9 cellular contexts compared by ENCODE assay signal in the genomic region with DNA sequence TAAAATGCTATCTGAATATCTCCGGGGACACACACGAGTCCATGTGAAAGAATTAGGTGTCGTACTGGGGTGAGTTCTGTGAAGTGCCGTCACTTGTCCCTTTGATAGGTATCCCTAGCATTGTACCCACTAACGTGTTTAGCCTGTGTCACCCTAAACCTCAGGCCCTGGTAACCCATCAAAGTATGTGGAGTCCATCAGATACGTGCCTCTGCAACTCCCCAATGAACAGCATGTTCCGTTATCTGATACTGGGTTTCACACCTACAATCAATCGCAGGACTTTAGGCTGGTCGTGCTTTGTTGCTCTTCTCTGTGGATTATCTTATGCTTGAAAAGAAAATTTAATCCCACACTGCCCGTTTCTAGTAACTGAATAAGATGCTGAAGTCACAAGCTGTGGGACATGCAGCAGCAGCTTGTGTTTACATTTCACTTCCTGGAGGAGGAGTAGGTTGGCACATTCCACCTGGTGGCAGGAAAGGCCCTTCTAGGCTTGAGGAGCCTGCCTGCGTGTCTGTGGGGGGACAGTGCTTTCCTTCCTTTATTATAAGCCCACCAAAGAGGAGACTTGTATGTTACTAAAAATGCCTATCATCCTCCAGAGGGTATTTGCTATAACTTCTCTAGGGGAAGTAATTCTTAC.
DNase-seq lines count a peak whose midpoint lies in the region; ATAC-seq and TF ChIP-seq lines count a peak whose summit lies in the region.
"Had no signal": no experiment of that assay in that cellular context is flagged by ENCODE, and none has a peak within 500 bp of the region (broad histone marks: within the 10 kb centered on the region; RNA-seq: fewer than 3 reads in every experiment).

No MANE protein-coding gene starts in this region.

- TF ChIP-seq CTCF in OCI-LY7 (conservative IDR thresholded peaks at IDR 0.05; ENCODE audit: low read length) (no peak), esophagus muscularis mucosa (IDR thresholded peaks at IDR 0.05) (peak in 1 of 3 experiments; percentile 17)

- no peak overlapping the region for H3K4me3 ChIP-seq in OCI-LY7 (ENCODE audit: low read depth, low read length, poor library complexity, severe bottlenecking)
- H3K4me3 ChIP-seq in esophagus muscularis mucosa: no peak overlapping the region

- POLR2A ChIA-PET in OCI-LY7 (lab: Charles Lee): interaction anchor here (0.6 kb wide), 2 partner anchors 21 to 133 kb away, joined by 3 to 4 read pairs; no protein-coding TSS in a partner anchor

- no peaks in the 10 kb centered on the region for H3K27me3 ChIP-seq in esophagus muscularis mucosa

- BruUV-seq in OCI-LY7 (replicated peaks; lab: Mats Ljungman, UMichigan): no TSS peak

- no peaks in the 10 kb centered on the region for H3K9me2 ChIP-seq in OCI-LY7 (ENCODE audit: insufficient read depth, low read length)

- no peaks in the 10 kb centered on the region for H3K36me3 ChIP-seq in OCI-LY7 (ENCODE audit: insufficient read depth, low read length)
- H3K36me3 ChIP-seq in esophagus muscularis mucosa: peaks cover 14 to 66% (median 38%) of the 10 kb centered on the region in 4 donors

- H2AFZ ChIP-seq in OCI-LY7 (ENCODE audit: low read length): no peak overlapping the region

- no peaks in the 10 kb centered on the region for H3K4me1 ChIP-seq in OCI-LY7 (ENCODE audit: insufficient read depth, low read length, poor library complexity, severe bottlenecking)
- peaks cover 5 to 17% (median 16%) of the 10 kb centered on the region in 4 donors for H3K4me1 ChIP-seq in esophagus muscularis mucosa

- no peak overlapping the region for H3K4me2 ChIP-seq in OCI-LY7 (ENCODE audit: low read length)

- no peak for ATAC-seq in GM18907 (IDR thresholded peaks at IDR 0.05; ENCODE audit: unreplicated experiment)

- TF ChIP-seq EP300 in esophagus muscularis mucosa (IDR thresholded peaks at IDR 0.05): no peak

- DNase-seq in ELF-1 (ENCODE audit: low read depth, low spot score): peak; percentile 9
- peak; percentile 7 for DNase-seq in OCI-LY7 (ENCODE audit: low spot score)
- peak; percentile 6 to 22 for DNase-seq in erythroblast (lab: John Stamatoyannopoulos, UW)
- peak; percentile 13 for DNase-seq in pulmonary artery endothelial cell (ENCODE audit: low read depth, low spot score)
- DNase-seq in activated effector memory CD4-positive, alpha-beta T cell treated with Interleukin-2 at 50 U/mL for 16 hours: no peak
- no peak for DNase-seq in activated CD8-positive, alpha-beta memory T cell treated with anti-CD3 and anti-CD28 coated beads, Interleukin-2, amount 50 U/mL, for 48 hours
- no peak for DNase-seq in esophagus muscularis mucosa (ENCODE audit: extremely low spot score)
- DNase-seq: aorta had no signal

- CTCF ChIA-PET in OCI-LY7 (lab: Charles Lee; ENCODE audit: unreplicated experiment): no interaction called here

- no peak for TF ChIP-seq POLR2A in erythroblast (IDR thresholded peaks at IDR 0.05; ENCODE audit: low read length)
- TF ChIP-seq POLR2A in esophagus muscularis mucosa (IDR thresholded peaks at IDR 0.05; ENCODE audit: low read depth): no peak

- 79% methylated on average over 11 of the region's 11 CpGs for whole genome bisulfite sequencing in esophagus muscularis mucosa

- intact Hi-C loops in OCI-LY7 (cut with micrococcal nuclease; ENCODE audit: unreplicated experiment): no loop called here
- intact Hi-C loops in esophagus muscularis mucosa (cut with DNase I): no loop called here

- no peaks in the 10 kb centered on the region for H3K9me3 ChIP-seq in OCI-LY7 (ENCODE audit: low read length)
- no peaks in the 10 kb centered on the region for H3K9me3 ChIP-seq in esophagus muscularis mucosa

- no peaks in the 10 kb centered on the region for H3K79me2 ChIP-seq in OCI-LY7 (ENCODE audit: insufficient read depth, low read depth, low read length)

- no peaks in the 10 kb centered on the region for H4K20me1 ChIP-seq in OCI-LY7 (ENCODE audit: insufficient read depth, low read length)

- no peak overlapping the region for H3K27ac ChIP-seq in OCI-LY7 (ENCODE audit: low read depth, low read length, poor library complexity, severe bottlenecking)
- H3K27ac ChIP-seq in esophagus muscularis mucosa (replicated peaks in 1 of 4): peak overlapping the region in 2 of 4 donors; percentile 0 to 39

Comparison
In these comparisons a context has a peak if more than half of its experiments do, and no peak if none do; other contexts are left out.
1. DNase-seq: peak in ELF-1 (single experiment), OCI-LY7 (single experiment), erythroblast (2 of 2) and pulmonary artery endothelial cell (single experiment); none in activated effector memory CD4-positive, alpha-beta T cell treated with Interleukin-2 at 50 U/mL for 16 hours (single experiment), activated CD8-positive, alpha-beta memory T cell treated with anti-CD3 and anti-CD28 coated beads, Interleukin-2, amount 50 U/mL, for 48 hours (single experiment) and esophagus muscularis mucosa (single experiment).